11 cellular contexts compared by ENCODE assay signal in the genomic region with DNA sequence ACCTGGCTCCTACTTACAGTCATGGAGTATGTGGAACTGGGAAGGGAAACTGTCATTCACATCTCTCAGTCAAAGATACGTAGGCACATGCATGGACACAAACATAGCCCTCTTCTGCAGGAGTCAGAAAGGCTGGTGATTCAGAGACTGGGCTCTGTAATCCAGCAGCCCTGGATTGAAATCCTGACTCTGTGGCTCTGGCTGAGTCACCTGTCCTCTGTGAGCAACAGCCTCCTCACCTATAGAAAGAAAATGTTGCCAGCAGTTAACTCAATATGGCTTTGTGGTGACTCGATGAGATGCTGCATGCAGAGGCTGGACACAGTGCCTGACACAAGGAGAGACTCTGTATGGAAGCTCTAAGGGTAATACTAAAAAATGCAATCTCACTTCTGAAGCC. TPM values are rescaled to one million over a fixed set of nuclear protein-coding genes. Genes with fewer than 3 reads are reported as not detected.
A peak's percentile ranks its signal among the peaks of the same experiment; 100 is the strongest.
DNase-seq lines count a peak whose midpoint lies in the region; ATAC-seq, FAIRE-seq and TF ChIP-seq lines count a peak whose summit lies in the region.
"Had no signal": no experiment of that assay in that cellular context is flagged by ENCODE, and none has a peak within 500 bp of the region (broad histone marks: within the 10 kb centered on the region; RNA-seq: fewer than 3 reads in every experiment).

No MANE protein-coding gene starts in this region.

- no peak for TF ChIP-seq CTCF in spleen (IDR thresholded peaks at IDR 0.05 in 8 of 11, conservative IDR thresholded peaks at IDR 0.05 in 3 of 11)

- H3K27me3 ChIP-seq in spleen (replicated peaks in 1 of 7), result no peaks in the 10 kb centered on the region
- H3K27me3 ChIP-seq: upper lobe of left lung had no signal

- no peak for TF ChIP-seq POLR2A in spleen (IDR thresholded peaks at IDR 0.05)

- H3K4me1 Mint-ChIP-seq in activated CD4-positive, alpha-beta T cell treated with anti-CD3 and anti-CD28 coated beads, Interleukin-2, amount 10 ng/mL, durations not matched to agents 7 days and 5 days, result peaks cover 22% of the 10 kb centered on the region

- CTCF ChIA-PET in activated CD4-positive, alpha-beta T cell treated with anti-CD3 and anti-CD28 coated beads, Interleukin-2, amount 10 ng/mL, durations not matched to agents 7 days and 5 days (lab: Charles Lee), result interaction anchor here (0.6 to 0.8 kb wide), 4 partner anchors 42 to 600 kb away, joined by 3 to 5 read pairs (median 4); no protein-coding TSS in a partner anchor

- intact Hi-C loops in spleen (cut with DNase I; ENCODE audit: low total_unique reads), result no loop called here

- H3K9me3 Mint-ChIP-seq in activated CD4-positive, alpha-beta T cell treated with anti-CD3 and anti-CD28 coated beads, Interleukin-2, amount 10 ng/mL, durations not matched to agents 7 days and 5 days, result no peaks in the 10 kb centered on the region
- H3K9me3 Mint-ChIP-seq: activated B cell treated with CpG ODN at 0.5 μM for 24 hours had no signal

- no peak overlapping the region for H3K4me3 ChIP-seq in spleen
- H3K4me3 ChIP-seq: upper lobe of left lung had no signal

- 75 to 100% (median 94%) methylated on average over 2 of the region's 2 CpGs for WGBS in spleen, 5 donors

- no peaks in the 10 kb centered on the region for H3K27me3 Mint-ChIP-seq in activated CD4-positive, alpha-beta T cell treated with anti-CD3 and anti-CD28 coated beads, Interleukin-2, amount 10 ng/mL, durations not matched to agents 7 days and 5 days
- H3K27me3 Mint-ChIP-seq: activated B cell treated with CpG ODN at 0.5 μM for 24 hours had no signal

- H3K36me3 Mint-ChIP-seq in activated CD4-positive, alpha-beta T cell treated with anti-CD3 and anti-CD28 coated beads, Interleukin-2, amount 10 ng/mL, durations not matched to agents 7 days and 5 days (ENCODE audit: low read depth), result no peaks in the 10 kb centered on the region

- no peak overlapping the region for H3K27ac Mint-ChIP-seq in activated CD4-positive, alpha-beta T cell treated with anti-CD3 and anti-CD28 coated beads, Interleukin-2, amount 10 ng/mL, durations not matched to agents 7 days and 5 days

- ATAC-seq in esophagus mucosa (peak; percentile 82), GM18868 (IDR thresholded peaks at IDR 0.05; ENCODE audit: unreplicated experiment) (no peak)

- H3K9me3 ChIP-seq in spleen, result no peaks in the 10 kb centered on the region
- H3K9me3 ChIP-seq: upper lobe of left lung had no signal

- peak; percentile 11 to 27 for DNase-seq in activated CD4-positive, alpha-beta T cell treated with anti-CD3 and anti-CD28 coated beads, Interleukin-2, amount 50 U/mL, for 48 hours
- no peak for DNase-seq in activated CD4-positive, alpha-beta T cell treated with anti-CD3 and anti-CD28 coated beads, Interleukin-2, amount 10 ng/mL, durations not matched to agents 7 days and 5 days
- DNase-seq in LHCN-M2 (ENCODE audit: low read depth) (peak; percentile 52), spleen (peak; percentile 20), HTR-8/SVneo (ENCODE audit: insufficient read length, low spot score) (no peak), NCI-H146 (lab: John Stamatoyannopoulos, UW) (no peak)
- DNase-seq: activated B cell treated with CpG ODN at 0.5 μM for 24 hours, NCI-H1092 treated with DMSO at 0.1 percent for 48 hours, upper lobe of left lung had no signal

- peaks cover 15 to 36% (median 19%) of the 10 kb centered on the region in 6 donors for H3K4me1 ChIP-seq in spleen

- H3K36me3 ChIP-seq in spleen, result no peaks in the 10 kb centered on the region
- H3K36me3 ChIP-seq: upper lobe of left lung had no signal

- no peak for FAIRE-seq in HTR-8/SVneo (lab: Jason Lieb, UNC)

- H3K27ac ChIP-seq in spleen, result no peak overlapping the region

- no peak overlapping the region for H3K4me3 Mint-ChIP-seq in activated CD4-positive, alpha-beta T cell treated with anti-CD3 and anti-CD28 coated beads, Interleukin-2, amount 10 ng/mL, durations not matched to agents 7 days and 5 days

- POLR2A ChIA-PET in activated CD4-positive, alpha-beta T cell treated with anti-CD3 and anti-CD28 coated beads, Interleukin-2, amount 10 ng/mL, durations not matched to agents 7 days and 5 days (lab: Charles Lee), result no interaction called here

RNA-seq across cellular contexts. Expression of a gene that starts 23.8 kb away (rescaled TPM):
- total RNA-seq in activated CD4-positive, alpha-beta T cell treated with anti-CD3 and anti-CD28 coated beads, Interleukin-2, amount 10 ng/mL, durations not matched to agents 7 days and 5 days, result 10 to 100 TPM; 24.1 to 27.6 TPM
- total RNA-seq in LHCN-M2 (2014; rRNA removed), result 40.8 and 43.3 TPM in 2 replicates
- 25.1 TPM for polyA plus RNA-seq in LHCN-M2 (2012)
- 19.4 TPM for total RNA-seq in esophagus mucosa
- 10 to 100 TPM; 13.1 to 16.5 (median 14.2) TPM for total RNA-seq in spleen
- 10 to 100 TPM; 24.5 to 42.7 (median 30.8) TPM for polyA plus RNA-seq in spleen

Comparison
In these comparisons a context has a peak if more than half of its experiments do, and no peak if none do; other contexts are left out.
1. DNase-seq: peak in activated CD4-positive, alpha-beta T cell treated with anti-CD3 and anti-CD28 coated beads, Interleukin-2, amount 50 U/mL, for 48 hours (2 of 2), LHCN-M2 (single experiment) and spleen (single experiment); none in activated CD4-positive, alpha-beta T cell treated with anti-CD3 and anti-CD28 coated beads, Interleukin-2, amount 10 ng/mL, durations not matched to agents 7 days and 5 days (single experiment), HTR-8/SVneo (single experiment) and NCI-H146 (single experiment).